In genomic region chr1:54428838-54429513, GRCh38 we compare ENCODE assay signal across 2 cellular contexts.
TF ChIP-seq lines count a peak whose summit lies in the region.

No MANE protein-coding gene starts in this region.

TF ChIP-seq in GM23338, 12 proteins besides CTCF, POLR2A, EP300 and RAD21:
- TF ChIP-seq CREB1 (CRISPR knock-in tag; IDR thresholded peaks at IDR 0.05; ENCODE audit: low read depth): no peak
- TF ChIP-seq EZH2phosphoT487 (IDR thresholded peaks at IDR 0.05; ENCODE audit: unreplicated experiment): no peak
- no peak for TF ChIP-seq ZNF114 (CRISPR knock-in tag; IDR thresholded peaks at IDR 0.05)
- no peak for TF ChIP-seq POLR2AphosphoS5 (IDR thresholded peaks at IDR 0.05; ENCODE audit: low read depth)
- no peak for TF ChIP-seq NANOG (IDR thresholded peaks at IDR 0.05; ENCODE audit: borderline replicate concordance)
- TF ChIP-seq, protein P1, sequence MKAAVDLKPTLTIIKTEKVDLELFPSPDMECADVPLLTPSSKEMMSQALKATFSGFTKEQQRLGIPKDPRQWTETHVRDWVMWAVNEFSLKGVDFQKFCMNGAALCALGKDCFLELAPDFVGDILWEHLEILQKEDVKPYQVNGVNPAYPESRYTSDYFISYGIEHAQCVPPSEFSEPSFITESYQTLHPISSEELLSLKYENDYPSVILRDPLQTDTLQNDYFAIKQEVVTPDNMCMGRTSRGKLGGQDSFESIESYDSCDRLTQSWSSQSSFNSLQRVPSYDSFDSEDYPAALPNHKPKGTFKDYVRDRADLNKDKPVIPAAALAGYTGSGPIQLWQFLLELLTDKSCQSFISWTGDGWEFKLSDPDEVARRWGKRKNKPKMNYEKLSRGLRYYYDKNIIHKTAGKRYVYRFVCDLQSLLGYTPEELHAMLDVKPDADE (IDR thresholded peaks at IDR 0.05): no peak
- no peak for TF ChIP-seq EZH2 (IDR thresholded peaks at IDR 0.05; ENCODE audit: low read depth, unreplicated experiment)
- TF ChIP-seq ZNF331 (CRISPR knock-in tag; IDR thresholded peaks at IDR 0.05; ENCODE audit: low read depth): no peak
- TF ChIP-seq, protein P2, sequence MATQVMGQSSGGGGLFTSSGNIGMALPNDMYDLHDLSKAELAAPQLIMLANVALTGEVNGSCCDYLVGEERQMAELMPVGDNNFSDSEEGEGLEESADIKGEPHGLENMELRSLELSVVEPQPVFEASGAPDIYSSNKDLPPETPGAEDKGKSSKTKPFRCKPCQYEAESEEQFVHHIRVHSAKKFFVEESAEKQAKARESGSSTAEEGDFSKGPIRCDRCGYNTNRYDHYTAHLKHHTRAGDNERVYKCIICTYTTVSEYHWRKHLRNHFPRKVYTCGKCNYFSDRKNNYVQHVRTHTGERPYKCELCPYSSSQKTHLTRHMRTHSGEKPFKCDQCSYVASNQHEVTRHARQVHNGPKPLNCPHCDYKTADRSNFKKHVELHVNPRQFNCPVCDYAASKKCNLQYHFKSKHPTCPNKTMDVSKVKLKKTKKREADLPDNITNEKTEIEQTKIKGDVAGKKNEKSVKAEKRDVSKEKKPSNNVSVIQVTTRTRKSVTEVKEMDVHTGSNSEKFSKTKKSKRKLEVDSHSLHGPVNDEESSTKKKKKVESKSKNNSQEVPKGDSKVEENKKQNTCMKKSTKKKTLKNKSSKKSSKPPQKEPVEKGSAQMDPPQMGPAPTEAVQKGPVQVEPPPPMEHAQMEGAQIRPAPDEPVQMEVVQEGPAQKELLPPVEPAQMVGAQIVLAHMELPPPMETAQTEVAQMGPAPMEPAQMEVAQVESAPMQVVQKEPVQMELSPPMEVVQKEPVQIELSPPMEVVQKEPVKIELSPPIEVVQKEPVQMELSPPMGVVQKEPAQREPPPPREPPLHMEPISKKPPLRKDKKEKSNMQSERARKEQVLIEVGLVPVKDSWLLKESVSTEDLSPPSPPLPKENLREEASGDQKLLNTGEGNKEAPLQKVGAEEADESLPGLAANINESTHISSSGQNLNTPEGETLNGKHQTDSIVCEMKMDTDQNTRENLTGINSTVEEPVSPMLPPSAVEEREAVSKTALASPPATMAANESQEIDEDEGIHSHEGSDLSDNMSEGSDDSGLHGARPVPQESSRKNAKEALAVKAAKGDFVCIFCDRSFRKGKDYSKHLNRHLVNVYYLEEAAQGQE (IDR thresholded peaks at IDR 0.05; ENCODE audit: unreplicated experiment): no peak
- TF ChIP-seq, protein P3, sequence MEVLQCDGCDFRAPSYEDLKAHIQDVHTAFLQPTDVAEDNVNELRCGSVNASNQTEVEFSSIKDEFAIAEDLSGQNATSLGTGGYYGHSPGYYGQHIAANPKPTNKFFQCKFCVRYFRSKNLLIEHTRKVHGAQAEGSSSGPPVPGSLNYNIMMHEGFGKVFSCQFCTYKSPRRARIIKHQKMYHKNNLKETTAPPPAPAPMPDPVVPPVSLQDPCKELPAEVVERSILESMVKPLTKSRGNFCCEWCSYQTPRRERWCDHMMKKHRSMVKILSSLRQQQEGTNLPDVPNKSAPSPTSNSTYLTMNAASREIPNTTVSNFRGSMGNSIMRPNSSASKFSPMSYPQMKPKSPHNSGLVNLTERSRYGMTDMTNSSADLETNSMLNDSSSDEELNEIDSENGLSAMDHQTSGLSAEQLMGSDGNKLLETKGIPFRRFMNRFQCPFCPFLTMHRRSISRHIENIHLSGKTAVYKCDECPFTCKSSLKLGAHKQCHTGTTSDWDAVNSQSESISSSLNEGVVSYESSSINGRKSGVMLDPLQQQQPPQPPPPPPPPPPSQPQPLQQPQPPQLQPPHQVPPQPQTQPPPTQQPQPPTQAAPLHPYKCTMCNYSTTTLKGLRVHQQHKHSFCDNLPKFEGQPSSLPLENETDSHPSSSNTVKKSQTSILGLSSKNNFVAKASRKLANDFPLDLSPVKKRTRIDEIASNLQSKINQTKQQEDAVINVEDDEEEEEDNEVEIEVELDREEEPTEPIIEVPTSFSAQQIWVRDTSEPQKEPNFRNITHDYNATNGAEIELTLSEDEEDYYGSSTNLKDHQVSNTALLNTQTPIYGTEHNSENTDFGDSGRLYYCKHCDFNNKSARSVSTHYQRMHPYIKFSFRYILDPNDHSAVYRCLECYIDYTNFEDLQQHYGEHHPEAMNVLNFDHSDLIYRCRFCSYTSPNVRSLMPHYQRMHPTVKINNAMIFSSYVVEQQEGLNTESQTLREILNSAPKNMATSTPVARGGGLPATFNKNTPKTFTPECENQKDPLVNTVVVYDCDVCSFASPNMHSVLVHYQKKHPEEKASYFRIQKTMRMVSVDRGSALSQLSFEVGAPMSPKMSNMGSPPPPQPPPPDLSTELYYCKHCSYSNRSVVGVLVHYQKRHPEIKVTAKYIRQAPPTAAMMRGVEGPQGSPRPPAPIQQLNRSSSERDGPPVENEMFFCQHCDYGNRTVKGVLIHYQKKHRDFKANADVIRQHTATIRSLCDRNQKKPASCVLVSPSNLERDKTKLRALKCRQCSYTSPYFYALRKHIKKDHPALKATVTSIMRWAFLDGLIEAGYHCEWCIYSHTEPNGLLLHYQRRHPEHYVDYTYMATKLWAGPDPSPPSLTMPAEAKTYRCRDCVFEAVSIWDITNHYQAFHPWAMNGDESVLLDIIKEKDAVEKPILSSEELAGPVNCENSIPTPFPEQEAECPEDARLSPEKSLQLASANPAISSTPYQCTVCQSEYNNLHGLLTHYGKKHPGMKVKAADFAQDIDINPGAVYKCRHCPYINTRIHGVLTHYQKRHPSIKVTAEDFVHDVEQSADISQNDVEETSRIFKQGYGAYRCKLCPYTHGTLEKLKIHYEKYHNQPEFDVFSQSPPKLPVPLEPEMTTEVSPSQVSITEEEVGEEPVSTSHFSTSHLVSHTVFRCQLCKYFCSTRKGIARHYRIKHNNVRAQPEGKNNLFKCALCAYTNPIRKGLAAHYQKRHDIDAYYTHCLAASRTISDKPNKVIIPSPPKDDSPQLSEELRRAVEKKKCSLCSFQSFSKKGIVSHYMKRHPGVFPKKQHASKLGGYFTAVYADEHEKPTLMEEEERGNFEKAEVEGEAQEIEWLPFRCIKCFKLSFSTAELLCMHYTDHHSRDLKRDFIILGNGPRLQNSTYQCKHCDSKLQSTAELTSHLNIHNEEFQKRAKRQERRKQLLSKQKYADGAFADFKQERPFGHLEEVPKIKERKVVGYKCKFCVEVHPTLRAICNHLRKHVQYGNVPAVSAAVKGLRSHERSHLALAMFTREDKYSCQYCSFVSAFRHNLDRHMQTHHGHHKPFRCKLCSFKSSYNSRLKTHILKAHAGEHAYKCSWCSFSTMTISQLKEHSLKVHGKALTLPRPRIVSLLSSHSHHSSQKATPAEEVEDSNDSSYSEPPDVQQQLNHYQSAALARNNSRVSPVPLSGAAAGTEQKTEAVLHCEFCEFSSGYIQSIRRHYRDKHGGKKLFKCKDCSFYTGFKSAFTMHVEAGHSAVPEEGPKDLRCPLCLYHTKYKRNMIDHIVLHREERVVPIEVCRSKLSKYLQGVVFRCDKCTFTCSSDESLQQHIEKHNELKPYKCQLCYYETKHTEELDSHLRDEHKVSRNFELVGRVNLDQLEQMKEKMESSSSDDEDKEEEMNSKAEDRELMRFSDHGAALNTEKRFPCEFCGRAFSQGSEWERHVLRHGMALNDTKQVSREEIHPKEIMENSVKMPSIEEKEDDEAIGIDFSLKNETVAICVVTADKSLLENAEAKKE (CRISPR knock-in tag; IDR thresholded peaks at IDR 0.05): no peak
- no peak for TF ChIP-seq JUNB (IDR thresholded peaks at IDR 0.05; ENCODE audit: unreplicated experiment)
- no peak for TF ChIP-seq STAT1 (IDR thresholded peaks at IDR 0.05; ENCODE audit: unreplicated experiment)

TF ChIP-seq in HepG2, 621 proteins besides CTCF, POLR2A, EP300 and RAD21:
- TF ChIP-seq ZBTB42 (CRISPR knock-in tag; IDR thresholded peaks at IDR 0.05) (no peak), ARNTL (CRISPR knock-in tag; IDR thresholded peaks at IDR 0.05) (no peak), ZNF557 (CRISPR knock-in tag; IDR thresholded peaks at IDR 0.05) (no peak), ZFP37 (CRISPR knock-in tag; IDR thresholded peaks at IDR 0.05; ENCODE audit: borderline replicate concordance) (no peak), CAMTA2 (CRISPR knock-in tag; IDR thresholded peaks at IDR 0.05; ENCODE audit: borderline replicate concordance) (no peak), REL (CRISPR knock-in tag; conservative IDR thresholded peaks at IDR 0.05) (no peak), HDAC2 (CRISPR knock-in tag; IDR thresholded peaks at IDR 0.05) (no peak), PCBP2 (optimal IDR thresholded peaks at IDR 0.05; ENCODE audit: low read depth, low read length, poor library complexity, severe bottlenecking) (no peak), SALL1 (CRISPR knock-in tag; IDR thresholded peaks at IDR 0.05) (no peak), ZBTB43 (CRISPR knock-in tag; conservative IDR thresholded peaks at IDR 0.05) (no peak), ZNF670 (CRISPR knock-in tag; IDR thresholded peaks at IDR 0.05; ENCODE audit: borderline replicate concordance) (no peak), ZNF331 (CRISPR knock-in tag; IDR thresholded peaks at IDR 0.05) (no peak), NFRKB (IDR thresholded peaks at IDR 0.05) (no peak), MAFK (conservative IDR thresholded peaks at IDR 0.05 in 1 of 2, IDR thresholded peaks at IDR 0.05 in 1 of 2; ENCODE audit: low read length in 2 of 2) (no peak), NPAS2 (CRISPR knock-in tag; IDR thresholded peaks at IDR 0.05; ENCODE audit: borderline replicate concordance) (no peak), EHMT2 (IDR thresholded peaks at IDR 0.05; ENCODE audit: borderline replicate concordance, low read depth, low read length) (no peak), SP2 (CRISPR knock-in tag; IDR thresholded peaks at IDR 0.05) (no peak), GABPB1 (CRISPR knock-in tag; IDR thresholded peaks at IDR 0.05) (no peak), GATAD2A (CRISPR knock-in tag; IDR thresholded peaks at IDR 0.05) (no peak)
TF ChIP-seq in HepG2: peak in this region for 0.
